In the genomic region with DNA sequence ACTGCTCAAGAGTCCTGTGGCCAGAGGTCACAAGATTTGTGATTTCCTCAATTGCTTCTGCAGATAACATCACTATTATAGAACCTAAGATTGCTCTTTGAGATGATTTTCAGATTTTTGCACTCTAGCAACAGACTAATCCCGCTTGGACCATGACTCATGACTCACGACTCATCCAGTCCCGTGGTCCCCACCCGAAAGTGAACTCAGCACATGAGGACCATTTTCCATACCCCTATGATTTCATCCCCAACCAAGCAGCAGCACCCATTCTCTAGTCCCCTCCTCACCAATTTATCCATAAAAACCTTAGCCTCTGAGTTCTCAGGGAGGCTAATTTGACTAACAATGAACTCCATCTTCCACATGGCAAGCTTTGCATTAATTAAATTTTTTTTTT, we compare ENCODE assay signal across 17 cellular contexts.
"Had no signal": no experiment of that assay in that cellular context is flagged by ENCODE, and none has a peak within 500 bp of the region (broad histone marks: within the 10 kb centered on the region; RNA-seq: fewer than 3 reads in every experiment).

No MANE protein-coding gene starts in this region.

- H3K27me3 Mint-ChIP-seq: dendritic cell treated with granulocyte-macrophage colony-stimulating factor and Interleukin-4, amounts not matched to agents 40 ng/mL and 50 ng/mL, for 4 days had no signal

- DNase-seq: activated CD4-positive, alpha-beta T cell treated with anti-CD3 and anti-CD28 coated beads for 48 hours; activated CD4-positive, CD25-positive, alpha-beta regulatory T cell; activated CD8-positive, alpha-beta memory T cell treated with anti-CD3 and anti-CD28 coated beads, Interleukin-2, amount 50 U/mL, for 4 hours; activated effector memory CD4-positive, alpha-beta T cell treated with Interleukin-2 at 50 U/mL for 16 hours; activated T-cell treated with anti-CD3 and anti-CD28 coated beads, Interleukin-2, amount 50 U/mL, for 4 hours; effector CD8-positive, alpha-beta T cell; naive thymus-derived CD8-positive, alpha-beta T cell; ovary; psoas muscle; right cardiac atrium; stimulated activated CD4-positive, alpha-beta T cell treated with anti-CD3 and anti-CD28 coated beads, Interleukin-2, amount 100 ng/mL, for 48 hours; T-cell; upper lobe of left lung had no signal

- H3K9me3 ChIP-seq: ovary, psoas muscle, thoracic aorta, upper lobe of left lung had no signal

- ATAC-seq: activated T-cell treated with anti-CD3 and anti-CD28 coated beads, Interleukin-2, amount 50 U/mL, for 4 hours; esophagus mucosa; naive thymus-derived CD8-positive, alpha-beta T cell; psoas muscle; right cardiac atrium; T-cell had no signal

- H3K4me3 Mint-ChIP-seq: activated naive CD4-positive, alpha-beta T cell treated with anti-CD3 and anti-CD28 coated beads, Interleukin-2, amount 50 U/mL, for 24 hours; activated T-cell treated with anti-CD3 and anti-CD28 coated beads, Interleukin-2, amount 50 U/mL, for 4 hours; dendritic cell treated with granulocyte-macrophage colony-stimulating factor and Interleukin-4, amounts not matched to agents 40 ng/mL and 50 ng/mL, for 4 days; naive thymus-derived CD8-positive, alpha-beta T cell; T-cell had no signal

- H3K4me1 ChIP-seq: psoas muscle, upper lobe of left lung had no signal

- H3K4me1 Mint-ChIP-seq: activated naive CD4-positive, alpha-beta T cell treated with anti-CD3 and anti-CD28 coated beads, Interleukin-2, amount 50 U/mL, for 24 hours; naive thymus-derived CD8-positive, alpha-beta T cell; T-cell had no signal

- H3K36me3 ChIP-seq: ovary, thoracic aorta, upper lobe of left lung had no signal

- H3K27me3 ChIP-seq: ovary, upper lobe of left lung had no signal

- H3K9me3 Mint-ChIP-seq: T-cell had no signal

- H3K36me3 Mint-ChIP-seq: activated naive CD4-positive, alpha-beta T cell treated with anti-CD3 and anti-CD28 coated beads, Interleukin-2, amount 50 U/mL, for 24 hours; naive thymus-derived CD8-positive, alpha-beta T cell; T-cell had no signal

- H3K27ac ChIP-seq: ovary, psoas muscle, thoracic aorta, upper lobe of left lung had no signal

- H3K4me3 ChIP-seq: ovary, psoas muscle, thoracic aorta, upper lobe of left lung had no signal

- H3K27ac Mint-ChIP-seq: activated naive CD4-positive, alpha-beta T cell treated with anti-CD3 and anti-CD28 coated beads, Interleukin-2, amount 50 U/mL, for 24 hours; dendritic cell treated with granulocyte-macrophage colony-stimulating factor and Interleukin-4, amounts not matched to agents 40 ng/mL and 50 ng/mL, for 4 days; naive thymus-derived CD8-positive, alpha-beta T cell; T-cell had no signal
